ENCODE assay signal across 28 cellular contexts in the genomic region with DNA sequence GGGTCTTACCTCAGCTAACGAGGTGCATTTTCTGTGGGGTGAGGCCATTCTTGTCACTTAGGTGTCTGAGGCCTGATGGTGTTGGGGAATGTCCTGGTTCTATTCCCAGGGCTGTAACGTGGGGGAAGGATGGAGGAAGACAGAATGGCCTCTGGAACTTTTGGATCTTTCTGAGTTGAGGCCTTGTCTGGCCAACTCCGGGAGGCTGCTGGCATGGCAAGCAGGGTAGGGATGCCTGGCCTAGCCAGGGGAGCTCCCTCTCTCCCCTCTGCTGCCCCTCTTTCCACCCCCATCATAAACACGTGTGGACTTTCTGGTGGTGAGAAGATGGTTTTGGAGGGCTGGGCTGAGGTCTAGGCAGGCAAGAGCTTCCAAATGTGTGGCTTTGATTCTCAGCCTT. TPM values are rescaled to one million over a fixed set of nuclear protein-coding genes. Genes with fewer than 3 reads are reported as not detected.
DNase-seq lines count a peak whose midpoint lies in the region; ATAC-seq and TF ChIP-seq lines count a peak whose summit lies in the region.
"Had no signal": no experiment of that assay in that cellular context is flagged by ENCODE, and none has a peak within 500 bp of the region (broad histone marks: within the 10 kb centered on the region; RNA-seq: fewer than 3 reads in every experiment).

No MANE protein-coding gene starts in this region.

- 60 to 67% methylated on average over 4 of the region's 4 CpGs for WGBS in heart right ventricle, 2 donors
- 72% methylated on average over 4 of the region's 4 CpGs for WGBS in prostate gland

- H3K27me3 ChIP-seq in heart right ventricle (no peaks in the 10 kb centered on the region), right atrium auricular region (no peaks in the 10 kb centered on the region), prostate gland (replicated peaks; ENCODE audit: insufficient read depth) (no peaks in the 10 kb centered on the region), vagina (no peaks in the 10 kb centered on the region)
- H3K27me3 ChIP-seq: MG63, Peyer's patch had no signal

- ATAC-seq in heart right ventricle (peak in 3 of 8 donors; percentile 1 to 13 (median 5)), Right ventricle myocardium superior (ENCODE audit: poor library complexity) (no peak)
- ATAC-seq: sciatic nerve had no signal

- peaks cover 0 to 17% (median 0%) of the 10 kb centered on the region in 9 donors for H3K36me3 ChIP-seq in heart right ventricle
- peaks cover 64% of the 10 kb centered on the region for H3K36me3 ChIP-seq in right atrium auricular region
- H3K36me3 ChIP-seq in prostate gland, result peaks cover 0 to 4% of the 10 kb centered on the region in 2 donors
- peaks cover 0 to 49% of the 10 kb centered on the region in 2 donors for H3K36me3 ChIP-seq in vagina
- H3K36me3 ChIP-seq: MG63 had no signal

- TF ChIP-seq POLR2A in prostate gland (IDR thresholded peaks at IDR 0.05) (no peak), vagina (IDR thresholded peaks at IDR 0.05) (no peak)

- H3K4me1 ChIP-seq in heart right ventricle (peaks cover 52 to 98% (median 90%) of the 10 kb centered on the region in 9 donors), right atrium auricular region (peaks cover 0 to 96% of the 10 kb centered on the region in 2 donors), prostate gland (replicated peaks) (peaks cover 28% of the 10 kb centered on the region), vagina (peaks cover 86% of the 10 kb centered on the region)

- peak overlapping the region in 8 of 10 donors; percentile 24 to 96 (median 56) for H3K27ac ChIP-seq in heart right ventricle
- H3K27ac ChIP-seq in right atrium auricular region, result peak overlapping the region; percentile 54 to 56
- peak overlapping the region; percentile 33 to 41 for H3K27ac ChIP-seq in prostate gland
- H3K27ac ChIP-seq in vagina, result peak overlapping the region; percentile 21
- H3K27ac ChIP-seq: SK-N-MC had no signal

- DNase-seq in heart right ventricle, result no peak
- no peak for DNase-seq in Right ventricle myocardium superior
- DNase-seq in right atrium auricular region (ENCODE audit: low spot score), result no peak
- DNase-seq in prostate gland (ENCODE audit: low spot score), result no peak
- no peak for DNase-seq in vagina (ENCODE audit: extremely low spot score in 2 of 2)
- DNase-seq in AG08395 (ENCODE audit: low spot score), result no peak
- no peak for DNase-seq in AML-193 (lab: John Stamatoyannopoulos, UW)
- no peak for DNase-seq in NCI-H1048 (lab: John Stamatoyannopoulos, UW)
- DNase-seq: activated B cell treated with CpG ODN at 0.5 μM for 24 hours; activated CD4-positive, alpha-beta memory T cell treated with anti-CD3 and anti-CD28 coated beads, Interleukin-2, amount 10 ng/mL, durations not matched to agents 7 days and 5 days; activated naive CD4-positive, alpha-beta T cell treated with anti-CD3 and anti-CD28 coated beads for 36 hours; activated T-cell treated with anti-CD3 and anti-CD28 coated beads, Interleukin-2, amount 50 U/mL, for 1 hour; CD4-positive, CD25-positive, alpha-beta regulatory T cell; cortex of kidney; DMS53; foreskin fibroblast; HCEC 1CT; IMR-90; kidney glomerular epithelial cell; MG63; NCI-H1694 treated with DMSO at 0.1 percent for 48 hours; NCI-H2227 treated with DMSO at 0.1 percent for 48 hours; occipital lobe; Peyer's patch; stimulated activated CD4-positive, alpha-beta T cell treated with anti-CD3 and anti-CD28 coated beads, Interleukin-1b, Interleukin-23, amount 100 ng/mL, for 48 hours; stimulated activated naive CD4-positive, alpha-beta T cell treated with Interleukin-2 at 50 U/mL for 16 hours had no signal

- H3K9me3 ChIP-seq in heart right ventricle (no peaks in the 10 kb centered on the region), right atrium auricular region (no peaks in the 10 kb centered on the region), prostate gland (no peaks in the 10 kb centered on the region), vagina (no peaks in the 10 kb centered on the region)
- H3K9me3 ChIP-seq: MG63, Peyer's patch had no signal

- intact Hi-C loops in heart right ventricle (cut with DNase I), result no loop called here
- intact Hi-C loops in Right ventricle myocardium superior (cut with DNase I), result no loop called here
- intact Hi-C loops in prostate gland (cut with DNase I), result no loop called here
- intact Hi-C loops in vagina (cut with DNase I), result no loop called here

- TF ChIP-seq CTCF in heart right ventricle (IDR thresholded peaks at IDR 0.05), result no peak
- TF ChIP-seq CTCF in right atrium auricular region (IDR thresholded peaks at IDR 0.05), result no peak
- TF ChIP-seq CTCF in prostate gland (IDR thresholded peaks at IDR 0.05), result no peak
- TF ChIP-seq CTCF in vagina (IDR thresholded peaks at IDR 0.05), result no peak

- no peak overlapping the region for H3K4me3 ChIP-seq in heart right ventricle
- H3K4me3 ChIP-seq in right atrium auricular region, result no peak overlapping the region
- H3K4me3 ChIP-seq in prostate gland, result no peak overlapping the region
- no peak overlapping the region for H3K4me3 ChIP-seq in vagina
- H3K4me3 ChIP-seq: MG63, Peyer's patch, SK-N-MC had no signal

RNA-seq across cellular contexts. Expression of a gene that starts 30.7 kb away (rescaled TPM):
- 100 to 1,000 TPM in 1 of 10 donors, 10 to 100 TPM in 9; 18.3 to 108 (median 72.9) TPM for total RNA-seq in heart right ventricle
- 10 to 100 TPM; 21.1 to 39.6 TPM for polyA plus RNA-seq in heart right ventricle
- total RNA-seq in Right ventricle myocardium superior, result 64.8 TPM
- 100 to 1,000 TPM in 1 of 2 donors, 10 to 100 TPM in 1; 65.5 to 101 TPM for total RNA-seq in right atrium auricular region
- total RNA-seq in prostate gland, result 100 to 1,000 TPM; 171 to 230 TPM
- 243 TPM for total RNA-seq in vagina
- total RNA-seq: IMR-90 had no signal
- polyA plus RNA-seq: IMR-90 had no signal
